Comparison of ENCODE assay signal across 8 cellular contexts in the genomic region with DNA sequence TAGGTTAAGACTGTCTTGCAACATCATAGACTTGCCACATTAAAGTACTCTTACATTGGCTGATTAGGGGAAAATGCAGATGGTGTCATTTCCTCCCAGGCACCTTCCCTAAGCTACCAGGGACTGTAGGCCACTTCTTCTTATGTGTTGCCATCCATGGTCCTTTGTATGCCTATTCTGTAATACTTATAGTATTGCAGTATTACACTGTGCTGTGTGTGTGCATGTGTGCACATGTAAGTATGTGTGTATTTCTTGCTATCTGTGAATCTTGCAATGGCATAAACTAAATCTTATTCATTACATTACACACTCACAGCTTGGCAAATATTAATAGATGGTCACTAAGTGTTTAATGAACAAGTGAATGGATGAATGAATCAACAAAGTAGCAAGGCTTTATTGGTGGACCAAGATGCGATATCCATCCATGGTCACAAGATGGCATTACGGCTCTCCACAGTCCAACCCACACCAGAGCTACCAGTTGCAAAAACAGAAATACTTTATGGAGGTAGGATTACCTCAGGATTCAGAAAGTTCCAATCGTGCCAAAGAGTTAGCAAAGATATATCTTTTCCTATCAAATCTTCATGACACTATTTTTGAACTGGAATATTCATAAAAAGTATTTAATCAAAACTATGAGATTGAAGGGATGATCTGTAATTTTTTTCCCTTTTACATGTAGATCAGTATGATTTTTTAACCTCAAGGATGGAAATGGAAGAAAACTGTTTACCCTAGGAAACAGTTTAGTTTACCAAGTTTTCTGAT.
DNase-seq lines count a peak whose midpoint lies in the region; ATAC-seq and TF ChIP-seq lines count a peak whose summit lies in the region.

No MANE protein-coding gene starts in this region.

- intact Hi-C loops in spleen (cut with DNase I; ENCODE audit: low total_unique reads): loop anchor here (5.0 kb wide), 1 partner anchor 252 kb away; no protein-coding TSS in a partner anchor

- DNase-seq in AG10803 (ENCODE audit: low read depth) (peak; percentile 52), NCI-H2196 treated with DMSO at 0.1 percent for 48 hours (lab: John Stamatoyannopoulos, UW; ENCODE audit: unreplicated experiment) (peak; percentile 24), right atrium auricular region (ENCODE audit: low spot score) (no peak), spleen (no peak), HPDE6-E6E7 (ENCODE audit: extremely low spot score) (no peak)
- DNase-seq in activated T-cell treated with anti-CD3 and anti-CD28 coated beads, Interleukin-2, amount 50 U/mL, for 72 hours: peak; percentile 10

- no peak overlapping the region for H3K4me3 Mint-ChIP-seq in activated T-cell treated with anti-CD3 and anti-CD28 coated beads, Interleukin-2, amount 50 U/mL, for 72 hours

- H3K27me3 ChIP-seq in right atrium auricular region (no peaks in the 10 kb centered on the region), spleen (replicated peaks in 1 of 7) (no peaks in the 10 kb centered on the region)

- H3K27ac ChIP-seq in right atrium auricular region (no peak overlapping the region), spleen (no peak overlapping the region)

- no peaks in the 10 kb centered on the region for H3K9me3 Mint-ChIP-seq in activated T-cell treated with anti-CD3 and anti-CD28 coated beads, Interleukin-2, amount 50 U/mL, for 72 hours

- H3K9me3 ChIP-seq in right atrium auricular region (no peaks in the 10 kb centered on the region), spleen (no peaks in the 10 kb centered on the region)

- no peaks in the 10 kb centered on the region for H3K4me1 Mint-ChIP-seq in activated T-cell treated with anti-CD3 and anti-CD28 coated beads, Interleukin-2, amount 50 U/mL, for 72 hours (ENCODE audit: low read depth)

- no peak overlapping the region for H3K27ac Mint-ChIP-seq in activated T-cell treated with anti-CD3 and anti-CD28 coated beads, Interleukin-2, amount 50 U/mL, for 72 hours

- no peaks in the 10 kb centered on the region for H3K27me3 Mint-ChIP-seq in activated T-cell treated with anti-CD3 and anti-CD28 coated beads, Interleukin-2, amount 50 U/mL, for 72 hours (ENCODE audit: low read depth)

- no peak for TF ChIP-seq POLR2A in spleen (IDR thresholded peaks at IDR 0.05)

- peak; percentile 76 for TF ChIP-seq CTCF in AG10803 (conservative IDR thresholded peaks at IDR 0.05; ENCODE audit: low read length)
- TF ChIP-seq CTCF in GM12874 (IDR thresholded peaks at IDR 0.05; ENCODE audit: insufficient read depth, low read depth, low read length): peak; percentile 48; the same call in 1 of the 2 replicates
- TF ChIP-seq CTCF in right atrium auricular region (IDR thresholded peaks at IDR 0.05): peak; percentile 42 to 70
- peak in 8 of 11 experiments; percentile 16 to 59 (median 44) for TF ChIP-seq CTCF in spleen (IDR thresholded peaks at IDR 0.05 in 8 of 11, conservative IDR thresholded peaks at IDR 0.05 in 3 of 11)

- H3K36me3 ChIP-seq in right atrium auricular region (no peaks in the 10 kb centered on the region), spleen (peaks cover 0 to 15% (median 0%) of the 10 kb centered on the region in 6 donors)

- H3K4me1 ChIP-seq in right atrium auricular region: peaks cover 0 to 16% of the 10 kb centered on the region in 2 donors
- peaks cover 0 to 5% (median 0%) of the 10 kb centered on the region in 6 donors for H3K4me1 ChIP-seq in spleen

- H3K36me3 Mint-ChIP-seq in activated T-cell treated with anti-CD3 and anti-CD28 coated beads, Interleukin-2, amount 50 U/mL, for 72 hours (ENCODE audit: insufficient read depth in 2 of 2): peaks cover 0 to 2% of the 10 kb centered on the region in 2 donors

- ATAC-seq in HG02840 (IDR thresholded peaks at IDR 0.05; ENCODE audit: low FRiP score, unreplicated experiment): peak; percentile 76
- peak; percentile 49 to 67 for ATAC-seq in activated T-cell treated with anti-CD3 and anti-CD28 coated beads, Interleukin-2, amount 50 U/mL, for 72 hours (replicated peaks in 1 of 2)

- WGBS in spleen, 5 donors: 53 to 67% (median 58%) methylated on average over 3 of the region's 3 CpGs

- no peak overlapping the region for H3K4me3 ChIP-seq in AG10803 (ENCODE audit: low read length)
- H3K4me3 ChIP-seq in right atrium auricular region: no peak overlapping the region
- no peak overlapping the region for H3K4me3 ChIP-seq in spleen

Comparison
In these comparisons a context has a peak if more than half of its experiments do, and no peak if none do; other contexts are left out.
1. DNase-seq: peak in AG10803 (single experiment), NCI-H2196 treated with DMSO at 0.1 percent for 48 hours (single experiment) and activated T-cell treated with anti-CD3 and anti-CD28 coated beads, Interleukin-2, amount 50 U/mL, for 72 hours (2 of 2); none in right atrium auricular region (single experiment), spleen (single experiment) and HPDE6-E6E7 (single experiment).
2. Peak in every context shown above with its lines, with median percentiles within 50 percentile points of each other: CTCF ChIP-seq.